Comparison of ENCODE assay signal across 25 cellular contexts in genomic region chr18:70991577-70991976, GRCh38.
"Had no signal": no experiment of that assay in that cellular context is flagged by ENCODE, and none has a peak within 500 bp of the region (broad histone marks: within the 10 kb centered on the region; RNA-seq: fewer than 3 reads in every experiment).

No MANE protein-coding gene starts in this region.

- DNase-seq: activated CD8-positive, alpha-beta memory T cell treated with anti-CD3 and anti-CD28 coated beads for 24 hours; activated CD8-positive, alpha-beta memory T cell treated with anti-CD3 and anti-CD28 coated beads, Interleukin-2, amount 50 U/mL, for 4 hours; activated T-cell treated with anti-CD3 and anti-CD28 coated beads, Interleukin-2, amount 50 U/mL, for 24 hours; aorta; central memory CD4-positive, alpha-beta T cell; colonic mucosa; endodermal cell; head of caudate nucleus; hypothalamus; pancreas; right cardiac atrium; stimulated activated CD4-positive, alpha-beta T cell treated with anti-CD3 and anti-CD28 coated beads, Interleukin-12 subunit alpha, Interleukin-12 subunit beta, amount 100 ng/mL, for 4 hours; stimulated activated CD4-positive, alpha-beta T cell treated with anti-CD3 and anti-CD28 coated beads, Interleukin-1b, Interleukin-23, amount 100 ng/mL, for 48 hours; stimulated activated naive CD4-positive, alpha-beta T cell; T-helper 9 cell; testis; trophoblast cell; uterus had no signal

- H3K27me3 ChIP-seq: colonic mucosa, gastroesophageal sphincter, pancreas, testis, uterus had no signal

- H3K27ac ChIP-seq: colonic mucosa, epithelial cell of prostate, gastroesophageal sphincter, pancreas, testis, uterus had no signal

- ATAC-seq: activated naive CD4-positive, alpha-beta T cell treated with anti-CD3 and anti-CD28 coated beads, Interleukin-2, amount 50 U/mL, for 72 hours; activated T-helper 17 cell treated with anti-CD3 and anti-CD28 coated beads, Interleukin-2, amount 50 U/mL, for 72 hours; gastroesophageal sphincter; natural killer cell treated with Interleukin-12 subunit alpha and Interleukin-12 subunit beta and Interleukin-15 and Interleukin-18, amount 100 ng/mL, for 72 hours; pancreas; right cardiac atrium; WTC11 had no signal

- FAIRE-seq: islet of Langerhans, pancreas had no signal

- H3K4me1 ChIP-seq: colonic mucosa, gastroesophageal sphincter, pancreas, testis, uterus had no signal

- H3K9me3 ChIP-seq: colonic mucosa, pancreas, testis, uterus had no signal

- H3K4me3 ChIP-seq: colonic mucosa, gastroesophageal sphincter, pancreas, testis, uterus had no signal

- H3K36me3 ChIP-seq: colonic mucosa, gastroesophageal sphincter, pancreas, uterus had no signal
